ENCODE assay signal across 8 cellular contexts in genomic region chr10:70146489-70147488, GRCh38. TPM values are rescaled to one million over a fixed set of nuclear protein-coding genes. Genes with fewer than 3 reads are reported as not detected.
DNase-seq lines count a peak whose midpoint lies in the region; ATAC-seq, FAIRE-seq and TF ChIP-seq lines count a peak whose summit lies in the region.

A gene with protein sequence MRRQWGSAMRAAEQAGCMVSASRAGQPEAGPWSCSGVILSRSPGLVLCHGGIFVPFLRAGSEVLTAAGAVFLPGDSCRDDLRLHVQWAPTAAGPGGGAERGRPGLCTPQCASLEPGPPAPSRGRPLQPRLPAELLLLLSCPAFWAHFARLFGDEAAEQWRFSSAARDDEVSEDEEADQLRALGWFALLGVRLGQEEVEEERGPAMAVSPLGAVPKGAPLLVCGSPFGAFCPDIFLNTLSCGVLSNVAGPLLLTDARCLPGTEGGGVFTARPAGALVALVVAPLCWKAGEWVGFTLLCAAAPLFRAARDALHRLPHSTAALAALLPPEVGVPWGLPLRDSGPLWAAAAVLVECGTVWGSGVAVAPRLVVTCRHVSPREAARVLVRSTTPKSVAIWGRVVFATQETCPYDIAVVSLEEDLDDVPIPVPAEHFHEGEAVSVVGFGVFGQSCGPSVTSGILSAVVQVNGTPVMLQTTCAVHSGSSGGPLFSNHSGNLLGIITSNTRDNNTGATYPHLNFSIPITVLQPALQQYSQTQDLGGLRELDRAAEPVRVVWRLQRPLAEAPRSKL (minus strand): TSS chr10:70146700. CDS start chr10:70146586, 114 bp downstream.

- H3K36me3 ChIP-seq in Karpas-422 (ENCODE audit: insufficient read depth, low read length) (peaks cover 13% of the 10 kb centered on the region; the same call in 1 of the 2 replicates), esophagus squamous epithelium (peaks cover 0 to 55% (median 8%) of the 10 kb centered on the region in 3 donors)

- peaks cover 47% of the 10 kb centered on the region for H3K79me2 ChIP-seq in Karpas-422 (ENCODE audit: low read length)

- WGBS in esophagus squamous epithelium, 2 donors, result 2% methylated on average over 14 to 17 of the region's 40 CpGs

- H3K4me3 ChIP-seq in Karpas-422 (ENCODE audit: low read length) (peak within 1 kb of the TSS; percentile 89), esophagus squamous epithelium (peak within 1 kb of the TSS; percentile 76 to 95 (median 82))

- H3K9ac ChIP-seq in Karpas-422 (ENCODE audit: low read length), result peak within 1 kb of the TSS; percentile 100

- H3K27me3 ChIP-seq in Karpas-422 (ENCODE audit: low read length), result no peaks in the 10 kb centered on the region
- H3K27me3 ChIP-seq in esophagus squamous epithelium, result no peaks in the 10 kb centered on the region

- TF ChIP-seq CTCF in esophagus squamous epithelium (IDR thresholded peaks at IDR 0.05), result peak; percentile 56 to 84 (median 71)

- intact Hi-C loops in esophagus squamous epithelium (cut with DNase I), result no loop called here

- peak; percentile 90 for ATAC-seq in GM21825 (IDR thresholded peaks at IDR 0.05; ENCODE audit: unreplicated experiment)
- ATAC-seq in activated T-cell treated with anti-CD3 and anti-CD28 coated beads, Interleukin-2, amount 50 U/mL, for 72 hours (replicated peaks in 1 of 2), result peak; percentile 82 to 85

- peak in 3 of 4 donors; percentile 41 to 90 (median 57) for TF ChIP-seq POLR2A in esophagus squamous epithelium (IDR thresholded peaks at IDR 0.05)

- H3K4me1 ChIP-seq in Karpas-422 (ENCODE audit: low read length) (peaks cover 23% of the 10 kb centered on the region), esophagus squamous epithelium (peaks cover 20 to 46% (median 21%) of the 10 kb centered on the region in 3 donors)

- peak within 1 kb of the TSS; percentile 96 for H3K27ac Mint-ChIP-seq in activated T-cell treated with anti-CD3 and anti-CD28 coated beads, Interleukin-2, amount 50 U/mL, for 72 hours

- H3K4me1 Mint-ChIP-seq in activated T-cell treated with anti-CD3 and anti-CD28 coated beads, Interleukin-2, amount 50 U/mL, for 72 hours (ENCODE audit: low read depth), result peaks cover 29% of the 10 kb centered on the region

- H3K27ac ChIP-seq in Karpas-422 (ENCODE audit: low read length) (peak within 1 kb of the TSS; percentile 89), esophagus squamous epithelium (peak within 1 kb of the TSS; percentile 94 to 99 (median 96))

- no peaks in the 10 kb centered on the region for H3K9me2 ChIP-seq in Karpas-422 (replicated peaks; ENCODE audit: insufficient read depth, low read length)

- H3K9me3 Mint-ChIP-seq in activated T-cell treated with anti-CD3 and anti-CD28 coated beads, Interleukin-2, amount 50 U/mL, for 72 hours, result no peaks in the 10 kb centered on the region

- peak within 1 kb of the TSS; percentile 30; the same call in 1 of the 2 replicates for H2AFZ ChIP-seq in Karpas-422 (ENCODE audit: low read length)

- peak; percentile 91 for FAIRE-seq in RCC 7860 (lab: Jason Lieb, UNC)

- H3K4me2 ChIP-seq in Karpas-422 (ENCODE audit: low read depth, low read length, poor library complexity, severe bottlenecking), result peak within 1 kb of the TSS; percentile 100

- H3K27me3 Mint-ChIP-seq in activated T-cell treated with anti-CD3 and anti-CD28 coated beads, Interleukin-2, amount 50 U/mL, for 72 hours (ENCODE audit: low read depth), result no peaks in the 10 kb centered on the region

- H4K20me1 ChIP-seq in Karpas-422 (ENCODE audit: insufficient read depth, low read depth, low read length), result no peaks in the 10 kb centered on the region

- H3K9me3 ChIP-seq in Karpas-422 (ENCODE audit: low read length) (no peaks in the 10 kb centered on the region), esophagus squamous epithelium (no peaks in the 10 kb centered on the region)

- DNase-seq in Daoy (ENCODE audit: low read depth), result peak; percentile 98
- peak; percentile 99 for DNase-seq in Karpas-422
- DNase-seq in RCC 7860 (ENCODE audit: low spot score), result peak; percentile 95
- DNase-seq in activated T-cell treated with anti-CD3 and anti-CD28 coated beads, Interleukin-2, amount 50 U/mL, for 72 hours, result peak; percentile 91 to 96
- peak; percentile 86 for DNase-seq in esophagus squamous epithelium (lab: John Stamatoyannopoulos, UW)
- DNase-seq in myocyte (ENCODE audit: low read depth), result peak; percentile 99
- peak; percentile 79 to 95 for DNase-seq in stimulated activated CD8-positive, alpha-beta memory T cell treated with anti-CD3 and anti-CD28 coated beads, Interleukin-7, amount 100 ng/mL, for 48 hours (ENCODE audit: extremely low read depth in 1 of 2, low read depth in 1 of 2)

- peaks cover 0 to 8% of the 10 kb centered on the region in 2 donors for H3K36me3 Mint-ChIP-seq in activated T-cell treated with anti-CD3 and anti-CD28 coated beads, Interleukin-2, amount 50 U/mL, for 72 hours (ENCODE audit: insufficient read depth in 2 of 2)

- peak within 1 kb of the TSS; percentile 83 to 92 for H3K4me3 Mint-ChIP-seq in activated T-cell treated with anti-CD3 and anti-CD28 coated beads, Interleukin-2, amount 50 U/mL, for 72 hours

RNA-seq across cellular contexts. Expression of the gene that starts here (rescaled TPM):
- total RNA-seq in Daoy (2014; rRNA removed; shearing (Covaris generic)), result 9.9 and 11.8 TPM in 2 replicates
- total RNA-seq in Karpas-422 (2014; rRNA removed; shearing (Covaris generic); ENCODE audit: low replicate concordance), result 23.6 and 38.2 TPM in 2 replicates
- 10 to 100 TPM; 11.8 to 13.8 TPM for total RNA-seq in activated T-cell treated with anti-CD3 and anti-CD28 coated beads, Interleukin-2, amount 50 U/mL, for 72 hours
- total RNA-seq in esophagus squamous epithelium, result 10 to 100 TPM; 16.7 to 32.4 (median 21.9) TPM
- 14.7 and 15.2 TPM in 2 replicates for total RNA-seq in myocyte
- 7.3 TPM for polyA plus RNA-seq in myocyte (2012)

Comparison
In these comparisons a context has a peak if more than half of its experiments do, and no peak if none do; other contexts are left out.
1. Peak in every context shown above with its lines: DNase-seq, ATAC-seq, H3K4me3 ChIP-seq and H3K27ac ChIP-seq.